Comparison of ENCODE assay signal across 28 cellular contexts in genomic region chr1:228325267-228325666, GRCh38.
"Had no signal": no experiment of that assay in that cellular context is flagged by ENCODE, and none has a peak within 500 bp of the region (broad histone marks: within the 10 kb centered on the region; RNA-seq: fewer than 3 reads in every experiment).

No MANE protein-coding gene starts in this region.

- H3K4me1 ChIP-seq: colonic mucosa, esophagus muscularis mucosa, esophagus squamous epithelium, foreskin keratinocyte, gastroesophageal sphincter had no signal

- FAIRE-seq: colon, endometrium, endothelial cell of umbilical vein, frontal cortex had no signal

- DNase-seq: colonic mucosa; cortex of kidney; dermis blood vessel endothelial cell; dorsolateral prefrontal cortex; effector CD4-positive, alpha-beta T cell; effector CD8-positive, alpha-beta T cell; effector memory CD4-positive, alpha-beta T cell; effector memory CD8-positive, alpha-beta T cell; endodermal cell; erythroblast; esophagus squamous epithelium; foreskin fibroblast; foreskin keratinocyte; foreskin melanocyte; gastrocnemius medialis; glutamatergic neuron; head of caudate nucleus; heart left ventricle; heart right ventricle had no signal

- H3K27ac ChIP-seq: colonic mucosa, coronary artery, dorsolateral prefrontal cortex, epithelial cell of prostate, esophagus muscularis mucosa, esophagus squamous epithelium, foreskin keratinocyte, gastrocnemius medialis, gastroesophageal sphincter, heart left ventricle, heart right ventricle, hepatocyte had no signal

- H3K9me3 ChIP-seq: colonic mucosa, esophagus squamous epithelium, gastrocnemius medialis had no signal

- H3K4me3 ChIP-seq: colonic mucosa, coronary artery, dorsolateral prefrontal cortex, esophagus muscularis mucosa, esophagus squamous epithelium, gastrocnemius medialis, gastroesophageal sphincter, heart left ventricle, heart right ventricle, hepatocyte had no signal

- H3K36me3 ChIP-seq: colonic mucosa had no signal
